In the genomic region with DNA sequence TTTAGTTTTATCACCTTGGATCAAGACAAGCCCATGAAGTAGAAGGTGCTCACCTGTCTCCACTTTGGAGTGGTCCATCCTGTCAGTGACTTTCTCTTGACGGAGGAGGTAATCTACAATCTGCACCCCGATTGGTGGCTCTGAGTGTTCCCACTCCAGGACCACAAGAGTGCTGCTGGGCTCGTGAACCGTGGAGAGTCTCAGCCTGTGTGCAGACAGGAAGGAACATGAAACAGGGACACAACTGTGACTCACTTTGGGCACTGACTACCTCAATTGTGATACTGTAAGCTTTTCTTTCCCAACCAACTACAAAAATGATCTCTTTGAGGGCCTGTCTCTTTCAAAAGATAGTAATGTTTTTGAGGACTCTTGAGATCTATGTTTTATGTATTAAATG, we compare ENCODE assay signal across 22 cellular contexts.
"Had no signal": no experiment of that assay in that cellular context is flagged by ENCODE, and none has a peak within 500 bp of the region (broad histone marks: within the 10 kb centered on the region; RNA-seq: fewer than 3 reads in every experiment).

No MANE protein-coding gene starts in this region.

- H3K9me3 ChIP-seq: left lung, lower lobe of right lung, ovary, stomach, testis, tibial artery, upper lobe of right lung had no signal

- H3K4me3 ChIP-seq: left lung, lower lobe of right lung, ovary, skin epidermis, stomach, testis, tibial artery, upper lobe of right lung had no signal

- H3K27me3 ChIP-seq: left lung, ovary, stomach, testis, tibial artery, upper lobe of right lung had no signal

- DNase-seq: hippocampal formation; kidney glomerular epithelial cell; left colon; left lung; lower lobe of right lung; mesendoderm; naive B cell; ovary; retina; right cardiac atrium; stimulated activated CD4-positive, alpha-beta T cell treated with anti-CD3 and anti-CD28 coated beads, Interleukin-12 subunit alpha, Interleukin-12 subunit beta, amount 100 ng/mL, for 4 hours; stimulated activated CD4-positive, alpha-beta T cell treated with anti-CD3 and anti-CD28 coated beads, Interleukin-15, amount 100 ng/mL, for 24 hours; stimulated activated CD4-positive, alpha-beta T cell treated with anti-CD3 and anti-CD28 coated beads, Interleukin-2, amount 100 ng/mL, for 24 hours; stimulated activated CD4-positive, alpha-beta T cell treated with anti-CD3 and anti-CD28 coated beads, Interleukin-4, amount 100 ng/mL, for 1 hour; stimulated activated naive B cell treated with anti-CD40 and anti-IgM and Interleukin-4, amounts not matched to agents 10 μg/mL and 1 μg/mL and 100 μg/mL, for 72 hours; stimulated activated naive CD8-positive, alpha-beta T cell treated with anti-CD3 and anti-CD28 coated beads, Interleukin-15, Interleukin-2, amounts not matched to agents 100 U/mL and 50 U/mL, for 24 hours; stomach; testis; tibial artery; trophoblast cell; upper lobe of right lung had no signal

- H3K4me1 ChIP-seq: left lung, lower lobe of right lung, stomach, testis, upper lobe of right lung had no signal

- H3K27ac ChIP-seq: left lung, lower lobe of right lung, ovary, stomach, testis, tibial artery, upper lobe of right lung had no signal

- H3K36me3 ChIP-seq: left lung, lower lobe of right lung, ovary, stomach, tibial artery, upper lobe of right lung had no signal
